In the genomic region with DNA sequence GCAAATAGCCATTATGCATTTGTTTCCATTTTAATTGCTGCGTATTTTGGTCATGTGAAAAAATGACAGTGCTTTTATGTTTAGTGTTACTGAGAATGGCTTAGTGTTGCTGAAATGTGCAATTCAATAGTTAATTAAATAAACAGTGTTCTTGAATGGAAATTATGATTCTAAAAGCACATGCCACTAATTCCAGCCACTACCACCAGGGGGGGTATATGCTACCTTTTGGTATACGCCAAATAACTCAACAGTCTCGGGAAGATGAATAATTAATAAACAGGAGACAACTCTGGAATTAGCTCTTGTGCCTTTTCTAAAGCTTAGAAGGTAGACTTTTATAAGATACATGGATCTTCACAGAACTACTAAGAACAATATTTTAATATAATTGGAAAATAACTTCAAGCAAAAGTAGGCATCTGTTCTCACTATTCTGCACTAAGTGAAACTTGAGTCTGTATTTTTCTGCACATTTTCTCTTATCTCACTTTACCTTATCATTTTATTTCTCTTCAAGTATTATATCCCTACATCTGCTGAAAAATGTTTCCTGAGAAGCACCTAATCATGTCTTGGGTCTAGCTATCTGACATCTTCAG, we compare ENCODE assay signal across 9 cellular contexts.
DNase-seq lines count a peak whose midpoint lies in the region; ATAC-seq and TF ChIP-seq lines count a peak whose summit lies in the region.
"Had no signal": no experiment of that assay in that cellular context is flagged by ENCODE, and none has a peak within 500 bp of the region (broad histone marks: within the 10 kb centered on the region; RNA-seq: fewer than 3 reads in every experiment).

No MANE protein-coding gene starts in this region.

- DNase-seq in BE2C = peak; percentile 61
- peak; percentile 14 for DNase-seq in GM13977 (ENCODE audit: low spot score)
- DNase-seq in RWPE2 (ENCODE audit: low spot score) = no peak
- DNase-seq in chondrocyte (ENCODE audit: low spot score) = no peak
- peak in 1 of 3 donors; percentile 81 for DNase-seq in mucosa of descending colon
- peak in 1 of 2 donors; percentile 30 for DNase-seq in uterus
- DNase-seq in effector memory CD8-positive, alpha-beta T cell = no peak

- H3K4me1 Mint-ChIP-seq in chondrocyte (ENCODE audit: low read depth) = no peaks in the 10 kb centered on the region
- H3K4me1 Mint-ChIP-seq in effector memory CD8-positive, alpha-beta T cell (ENCODE audit: low read depth in 2 of 2) = no peaks in the 10 kb centered on the region

- intact Hi-C loops in mucosa of descending colon (cut with DNase I, micrococcal nuclease) (no loop called here), uterus (cut with DNase I; ENCODE audit: low total_unique reads) (no loop called here)

- in situ Hi-C loops in GM13977 (cut with MboI; ENCODE audit: low pct_unique_long_range_greater_than_20kb, low sequenced_read_pairs, unreplicated experiment) = no loop called here

- no peak overlapping the region for H3K4me3 Mint-ChIP-seq in chondrocyte (ENCODE audit: unreplicated experiment)
- H3K4me3 Mint-ChIP-seq in effector memory CD8-positive, alpha-beta T cell = no peak overlapping the region

- H3K36me3 Mint-ChIP-seq in chondrocyte (ENCODE audit: low read depth) = no peaks in the 10 kb centered on the region
- no peaks in the 10 kb centered on the region for H3K36me3 Mint-ChIP-seq in effector memory CD8-positive, alpha-beta T cell (ENCODE audit: insufficient read depth)

- H3K27ac Mint-ChIP-seq in chondrocyte (ENCODE audit: unreplicated experiment) = no peak overlapping the region
- no peak overlapping the region for H3K27ac Mint-ChIP-seq in effector memory CD8-positive, alpha-beta T cell

- H3K4me1 ChIP-seq in BE2C = peaks cover 12% of the 10 kb centered on the region
- H3K4me1 ChIP-seq in RWPE2 (ENCODE audit: insufficient read depth, poor library complexity, severe bottlenecking) = peaks cover 4% of the 10 kb centered on the region
- no peaks in the 10 kb centered on the region for H3K4me1 ChIP-seq in mucosa of descending colon (ENCODE audit: low read depth)
- no peaks in the 10 kb centered on the region for H3K4me1 ChIP-seq in uterus

- H3K36me3 ChIP-seq in BE2C (peaks cover 88% of the 10 kb centered on the region), RWPE2 (ENCODE audit: low read depth) (no peaks in the 10 kb centered on the region), mucosa of descending colon (ENCODE audit: low read depth) (no peaks in the 10 kb centered on the region), uterus (no peaks in the 10 kb centered on the region)
- H3K36me3 ChIP-seq: neutrophil had no signal

- ATAC-seq in HG02938 (IDR thresholded peaks at IDR 0.05; ENCODE audit: unreplicated experiment) (peak; percentile 71), RWPE2 (ENCODE audit: low read depth) (peak; percentile 41; the same call in 1 of the 3 replicates), mucosa of descending colon (no peak)
- no peak for ATAC-seq in effector memory CD8-positive, alpha-beta T cell (replicated peaks)

- no peak for TF ChIP-seq POLR2A in uterus (IDR thresholded peaks at IDR 0.05)

- H3K9me3 Mint-ChIP-seq in chondrocyte (ENCODE audit: low read depth) = peaks cover 16% of the 10 kb centered on the region
- no peaks in the 10 kb centered on the region for H3K9me3 Mint-ChIP-seq in effector memory CD8-positive, alpha-beta T cell

- H3K27ac ChIP-seq in RWPE2 (ENCODE audit: poor library complexity, severe bottlenecking) = no peak overlapping the region
- H3K27ac ChIP-seq in uterus = no peak overlapping the region
- H3K27ac ChIP-seq: neutrophil had no signal

- TF ChIP-seq CTCF in BE2C (IDR thresholded peaks at IDR 0.05; ENCODE audit: low read depth, low read length) (peak; percentile 91), GM13977 (IDR thresholded peaks at IDR 0.05; ENCODE audit: extremely low read depth, insufficient read depth, missing control alignments) (peak; percentile 78), RWPE2 (IDR thresholded peaks at IDR 0.05; ENCODE audit: poor library complexity, severe bottlenecking) (peak; percentile 97), chondrocyte (IDR thresholded peaks at IDR 0.05) (peak; percentile 83), mucosa of descending colon (IDR thresholded peaks at IDR 0.05) (peak; percentile 47), uterus (IDR thresholded peaks at IDR 0.05) (peak in 3 of 4 experiments; percentile 16 to 43 (median 40))

- H3K27me3 ChIP-seq in BE2C = no peaks in the 10 kb centered on the region
- H3K27me3 ChIP-seq in RWPE2 (ENCODE audit: insufficient read depth, poor library complexity, severe bottlenecking) = no peaks in the 10 kb centered on the region
- no peaks in the 10 kb centered on the region for H3K27me3 ChIP-seq in uterus
- H3K27me3 ChIP-seq: neutrophil had no signal

- H3K9me3 ChIP-seq in BE2C (no peaks in the 10 kb centered on the region), RWPE2 (ENCODE audit: severe bottlenecking) (no peaks in the 10 kb centered on the region), mucosa of descending colon (no peaks in the 10 kb centered on the region), uterus (no peaks in the 10 kb centered on the region)
- H3K9me3 ChIP-seq: neutrophil had no signal

- H3K4me3 ChIP-seq in BE2C (ENCODE audit: low read depth, low read length) (no peak overlapping the region), RWPE2 (ENCODE audit: severe bottlenecking) (no peak overlapping the region), mucosa of descending colon (no peak overlapping the region), uterus (no peak overlapping the region)

- H3K27me3 Mint-ChIP-seq in chondrocyte (ENCODE audit: low read depth) = no peaks in the 10 kb centered on the region
- no peaks in the 10 kb centered on the region for H3K27me3 Mint-ChIP-seq in effector memory CD8-positive, alpha-beta T cell

Comparison
In these comparisons a context has a peak if more than half of its experiments do, and no peak if none do; other contexts are left out.
1. DNase-seq: peak in BE2C (single experiment) and GM13977 (single experiment); none in RWPE2 (single experiment), chondrocyte (single experiment) and effector memory CD8-positive, alpha-beta T cell (0 of 3).
2. CTCF ChIP-seq: peak in every context shown above with its lines; median percentile 97 in RWPE2; 91 in BE2C; 83 in chondrocyte; 78 in GM13977; 47 in mucosa of descending colon; 40 in uterus.
3. ATAC-seq: peak in HG02938 (single experiment) and RWPE2 (single experiment); none in mucosa of descending colon (single experiment) and effector memory CD8-positive, alpha-beta T cell (single experiment).